ENCODE assay signal across 2 cellular contexts in the genomic region with DNA sequence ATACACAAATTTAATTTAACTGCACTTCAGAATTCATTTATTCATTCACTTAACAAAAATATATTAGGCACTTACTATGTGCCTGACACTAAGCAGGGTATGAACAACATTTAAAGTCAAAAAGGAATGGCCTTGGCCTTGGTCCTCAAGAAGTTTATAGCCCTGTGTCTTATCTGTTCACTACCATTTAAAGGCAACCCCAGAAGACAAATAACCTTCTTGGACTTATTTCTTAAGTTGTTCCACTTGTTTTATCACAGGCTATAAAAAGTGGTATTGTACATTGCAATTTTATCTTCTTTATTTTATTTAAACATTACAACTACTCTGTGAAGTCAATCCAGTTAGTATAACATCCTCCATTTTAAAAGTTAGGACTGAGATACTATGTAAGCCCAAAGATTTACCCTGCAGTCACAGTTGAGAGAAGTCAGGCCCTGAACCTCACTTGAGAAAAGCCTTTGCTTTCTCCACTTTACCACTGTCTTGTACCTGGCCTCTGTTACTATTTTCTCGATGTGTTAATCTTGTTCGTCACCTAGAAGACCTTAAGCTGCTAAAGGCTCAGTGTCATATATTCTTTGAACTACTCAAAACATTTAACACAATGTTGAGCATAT.
TF ChIP-seq lines count a peak whose summit lies in the region.

No MANE protein-coding gene starts in this region.

TF ChIP-seq in IMR-90, 13 proteins besides CTCF, POLR2A, EP300 and RAD21:
- TF ChIP-seq RCOR1 (IDR thresholded peaks at IDR 0.05; ENCODE audit: insufficient replicate concordance, low read length) (no peak), MAFK (IDR thresholded peaks at IDR 0.05; ENCODE audit: low read depth, low read length) (no peak), CHD1 (IDR thresholded peaks at IDR 0.05; ENCODE audit: low read depth, low read length) (no peak), SMC3 (IDR thresholded peaks at IDR 0.05; ENCODE audit: low read depth, low read length) (no peak), RFX5 (IDR thresholded peaks at IDR 0.05; ENCODE audit: low read depth, low read length) (no peak), FOS (IDR thresholded peaks at IDR 0.05; ENCODE audit: low read depth, low read length) (no peak), MAZ (IDR thresholded peaks at IDR 0.05; ENCODE audit: borderline replicate concordance, low read depth, low read length) (no peak), ELK1 (IDR thresholded peaks at IDR 0.05; ENCODE audit: borderline replicate concordance, low read depth, low read length) (no peak), CEBPB (IDR thresholded peaks at IDR 0.05; ENCODE audit: low read depth, low read length) (no peak), BHLHE40 (IDR thresholded peaks at IDR 0.05; ENCODE audit: low read depth, low read length) (no peak)
- TF ChIP-seq, protein P1, sequence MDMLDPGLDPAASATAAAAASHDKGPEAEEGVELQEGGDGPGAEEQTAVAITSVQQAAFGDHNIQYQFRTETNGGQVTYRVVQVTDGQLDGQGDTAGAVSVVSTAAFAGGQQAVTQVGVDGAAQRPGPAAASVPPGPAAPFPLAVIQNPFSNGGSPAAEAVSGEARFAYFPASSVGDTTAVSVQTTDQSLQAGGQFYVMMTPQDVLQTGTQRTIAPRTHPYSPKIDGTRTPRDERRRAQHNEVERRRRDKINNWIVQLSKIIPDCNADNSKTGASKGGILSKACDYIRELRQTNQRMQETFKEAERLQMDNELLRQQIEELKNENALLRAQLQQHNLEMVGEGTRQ (IDR thresholded peaks at IDR 0.05; ENCODE audit: low read depth, low read length): no peak
TF ChIP-seq in IMR-90: peak in this region for 0.

TF ChIP-seq in GM23338, 12 proteins besides CTCF, POLR2A, EP300 and RAD21:
- TF ChIP-seq REST (IDR thresholded peaks at IDR 0.05; ENCODE audit: unreplicated experiment) (no peak), EZH2phosphoT487 (IDR thresholded peaks at IDR 0.05; ENCODE audit: unreplicated experiment) (no peak), NANOG (IDR thresholded peaks at IDR 0.05; ENCODE audit: borderline replicate concordance) (no peak), EZH2 (IDR thresholded peaks at IDR 0.05; ENCODE audit: low read depth, unreplicated experiment) (no peak), ZNF331 (CRISPR knock-in tag; IDR thresholded peaks at IDR 0.05; ENCODE audit: low read depth) (no peak), JUNB (IDR thresholded peaks at IDR 0.05; ENCODE audit: unreplicated experiment) (no peak), ZNF114 (CRISPR knock-in tag; IDR thresholded peaks at IDR 0.05) (no peak), ZNF462 (CRISPR knock-in tag; IDR thresholded peaks at IDR 0.05) (no peak), POLR2AphosphoS5 (IDR thresholded peaks at IDR 0.05; ENCODE audit: low read depth) (no peak), CREB1 (CRISPR knock-in tag; IDR thresholded peaks at IDR 0.05; ENCODE audit: low read depth) (no peak), STAT1 (IDR thresholded peaks at IDR 0.05; ENCODE audit: unreplicated experiment) (no peak)
- TF ChIP-seq, protein P2, sequence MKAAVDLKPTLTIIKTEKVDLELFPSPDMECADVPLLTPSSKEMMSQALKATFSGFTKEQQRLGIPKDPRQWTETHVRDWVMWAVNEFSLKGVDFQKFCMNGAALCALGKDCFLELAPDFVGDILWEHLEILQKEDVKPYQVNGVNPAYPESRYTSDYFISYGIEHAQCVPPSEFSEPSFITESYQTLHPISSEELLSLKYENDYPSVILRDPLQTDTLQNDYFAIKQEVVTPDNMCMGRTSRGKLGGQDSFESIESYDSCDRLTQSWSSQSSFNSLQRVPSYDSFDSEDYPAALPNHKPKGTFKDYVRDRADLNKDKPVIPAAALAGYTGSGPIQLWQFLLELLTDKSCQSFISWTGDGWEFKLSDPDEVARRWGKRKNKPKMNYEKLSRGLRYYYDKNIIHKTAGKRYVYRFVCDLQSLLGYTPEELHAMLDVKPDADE (IDR thresholded peaks at IDR 0.05): no peak
